ENCODE assay signal across 14 cellular contexts in genomic region chr7:140568021-140568813, GRCh38.
A peak's percentile ranks its signal among the peaks of the same experiment; 100 is the strongest.
DNase-seq lines count a peak whose midpoint lies in the region; ATAC-seq and TF ChIP-seq lines count a peak whose summit lies in the region.
"Had no signal": no experiment of that assay in that cellular context is flagged by ENCODE, and none has a peak within 500 bp of the region (broad histone marks: within the 10 kb centered on the region; RNA-seq: fewer than 3 reads in every experiment).

No MANE protein-coding gene starts in this region.

- no peak overlapping the region for H3K56ac ChIP-seq in IMR-90 (ENCODE audit: extremely low read depth, insufficient read depth, low read length)

- no peaks in the 10 kb centered on the region for H3K27me3 Mint-ChIP-seq in neural crest cell (ENCODE audit: low read depth)

- H4K20me1 ChIP-seq in IMR-90 (ENCODE audit: insufficient read depth, low read length): no peaks in the 10 kb centered on the region

- H3K23ac ChIP-seq in IMR-90 (ENCODE audit: low read depth, low read length): no peak overlapping the region

- H3K27me3 ChIP-seq in IMR-90 (ENCODE audit: control insufficient read depth, insufficient read depth, low read length): no peaks in the 10 kb centered on the region
- H3K27me3 ChIP-seq in heart left ventricle: no peaks in the 10 kb centered on the region
- no peaks in the 10 kb centered on the region for H3K27me3 ChIP-seq in transverse colon
- H3K27me3 ChIP-seq: SJCRH30 had no signal

- dilution Hi-C loops in IMR-90 (cut with HindIII; ENCODE audit: low sequenced_read_pairs, unreplicated experiment): no loop called here

- TF ChIP-seq RAD21 in IMR-90 (IDR thresholded peaks at IDR 0.05; ENCODE audit: low read length): no peak

- H3K4me1 ChIP-seq in IMR-90 (ENCODE audit: control insufficient read depth, insufficient read depth, low read length) (peaks cover 12% of the 10 kb centered on the region), heart left ventricle (peaks cover 0 to 42% (median 21%) of the 10 kb centered on the region in 12 donors), transverse colon (peaks cover 0 to 13% (median 4%) of the 10 kb centered on the region in 4 donors)
- H3K4me1 ChIP-seq: SJCRH30 had no signal

- peak overlapping the region; percentile 59 for H2BK120ac ChIP-seq in IMR-90 (ENCODE audit: low read depth, low read length)

- no peak overlapping the region for H3K18ac ChIP-seq in IMR-90 (ENCODE audit: low read depth, low read length)

- peak overlapping the region; percentile 55; the same call in 1 of the 2 replicates for H4K5ac ChIP-seq in IMR-90 (ENCODE audit: low read depth, low read length)

- H2BK5ac ChIP-seq in IMR-90 (ENCODE audit: low read depth, low read length, poor library complexity, severe bottlenecking): no peak overlapping the region

- peak overlapping the region; percentile 54 for H2AFZ ChIP-seq in IMR-90 (replicated peaks; ENCODE audit: low read length, poor library complexity)

- peaks cover 0 to 9% of the 10 kb centered on the region in 2 experiments; a peak in 1 of 4 replicates for H3K79me1 ChIP-seq in IMR-90 (ENCODE audit: low read depth in 1 of 2, low read length in 2 of 2)

- H4K91ac ChIP-seq in IMR-90 (ENCODE audit: insufficient read depth, low read depth, low read length): peak overlapping the region; percentile 51

- no peak for ATAC-seq in IMR-90 (ENCODE audit: low read depth)
- no peak for ATAC-seq in heart left ventricle
- no peak for ATAC-seq in HG03460 (IDR thresholded peaks at IDR 0.05; ENCODE audit: unreplicated experiment)
- ATAC-seq in GM18502 (IDR thresholded peaks at IDR 0.05; ENCODE audit: poor library complexity, unreplicated experiment): no peak

- WGBS in IMR-90 (ENCODE audit: extremely low coverage in 2 of 2, insufficient read length in 1 of 2), 2 experiments: 97% methylated on average over 12 of the region's 17 CpGs; no CpG with 5 or more reads in 1 of the 2 experiments
- WGBS in heart left ventricle, 4 donors: 65 to 77% (median 72%) methylated on average over 17 of the region's 17 CpGs
- 83% methylated on average over 17 of the region's 17 CpGs; no CpG with 5 or more reads in 1 of the 2 donors for WGBS in transverse colon (ENCODE audit: low coverage in 1 of 2), 2 donors

- H2AK5ac ChIP-seq in IMR-90 (ENCODE audit: low read depth, low read length): peak overlapping the region; percentile 86

- no peak overlapping the region for H3K9ac ChIP-seq in IMR-90 (ENCODE audit: low read depth, low read length)

- peaks cover 6% of the 10 kb centered on the region for H3K36me3 Mint-ChIP-seq in neural crest cell (ENCODE audit: low read depth)

- H3K27ac Mint-ChIP-seq in neural crest cell (ENCODE audit: unreplicated experiment): peak overlapping the region; percentile 35

- intact Hi-C loops in IMR-90 (cut with micrococcal nuclease): no loop called here
- intact Hi-C loops in heart left ventricle (cut with DNase I): no loop called here
- intact Hi-C loops in transverse colon (cut with DNase I; ENCODE audit: low total_unique reads): loop anchor here (5.0 kb wide), 1 partner anchor 901 kb away; no protein-coding TSS in a partner anchor

- CTCF ChIA-PET in IMR-90 (lab: Yijun Ruan, JAX): no interaction called here

- no peak overlapping the region for H3K4me2 ChIP-seq in IMR-90 (ENCODE audit: low read depth, low read length)

- no peaks in the 10 kb centered on the region for H3K9me3 ChIP-seq in IMR-90 (ENCODE audit: control insufficient read depth, insufficient read depth, low read length)
- no peaks in the 10 kb centered on the region for H3K9me3 ChIP-seq in heart left ventricle
- H3K9me3 ChIP-seq in transverse colon: no peaks in the 10 kb centered on the region
- H3K9me3 ChIP-seq: SJCRH30 had no signal

- H3K4me1 Mint-ChIP-seq in neural crest cell: peaks cover 19% of the 10 kb centered on the region

- peak overlapping the region; percentile 8 for H2BK20ac ChIP-seq in IMR-90 (ENCODE audit: low read depth, low read length)

- DNase-seq in IMR-90 (no peak), heart left ventricle (peak in 1 of 5 donors; percentile 63), neural crest cell (ENCODE audit: low read depth, low spot score) (no peak), transverse colon (no peak), HT-29 (ENCODE audit: low spot score) (no peak)
- DNase-seq: GF-D8, GOT3, NCI-H1417, NCI-H1930, NCI-H2171, SJCRH30 had no signal

- H3K27ac ChIP-seq in IMR-90 (ENCODE audit: insufficient read depth, low read length) (peak overlapping the region; percentile 14; the same call in 1 of the 2 replicates), heart left ventricle (peak overlapping the region in 10 of 12 donors; percentile 43 to 83 (median 74)), transverse colon (peak overlapping the region in 3 of 4 donors; percentile 66 to 78 (median 71))
- H3K27ac ChIP-seq: C4-2B, SJCRH30 had no signal

- in situ Hi-C loops in IMR-90 (cut with MboI; ENCODE audit: low sequenced_read_pairs) (no loop called here), transverse colon (cut with MboI; ENCODE audit: low pct_ligation_motif_present in 1 of 4, low pct_unique_long_range_greater_than_20kb in 1 of 4, low sequenced_read_pairs in 3 of 4) (no loop called here)

- H3K9me3 Mint-ChIP-seq in neural crest cell: no peaks in the 10 kb centered on the region

- H3K36me3 ChIP-seq in IMR-90 (ENCODE audit: control insufficient read depth, insufficient read depth, low read length): peaks cover 38% of the 10 kb centered on the region
- peaks cover 0 to 61% (median 29%) of the 10 kb centered on the region in 9 donors for H3K36me3 ChIP-seq in heart left ventricle
- H3K36me3 ChIP-seq in transverse colon: no peaks in the 10 kb centered on the region

- peaks cover 14% of the 10 kb centered on the region for H3K9me1 ChIP-seq in IMR-90 (ENCODE audit: insufficient read depth, low read length)

- peak overlapping the region; percentile 58 for H3K4ac ChIP-seq in IMR-90 (ENCODE audit: low read depth, low read length)

- peak overlapping the region in 1 of 2 experiments; percentile 2; a peak in 1 of 4 replicates for H4K8ac ChIP-seq in IMR-90 (ENCODE audit: low read depth in 2 of 2, low read length in 2 of 2)

- H3K14ac ChIP-seq in IMR-90 (replicated peaks; ENCODE audit: low read depth, low read length): no peak overlapping the region

- H2BK15ac ChIP-seq in IMR-90 (ENCODE audit: low read depth, low read length): peak overlapping the region; percentile 76; the same call in 1 of the 3 replicates

- POLR2A ChIA-PET in IMR-90 (lab: Charles Lee; ENCODE audit: unreplicated experiment): no interaction called here

- peak overlapping the region; percentile 5 for H2AK9ac ChIP-seq in IMR-90 (replicated peaks; ENCODE audit: low read depth, low read length, poor library complexity)

- TF ChIP-seq CTCF in IMR-90 (conservative IDR thresholded peaks at IDR 0.05; ENCODE audit: low read depth, low read length) (no peak), heart left ventricle (IDR thresholded peaks at IDR 0.05) (no peak), neural crest cell (conservative IDR thresholded peaks at IDR 0.05) (no peak), transverse colon (IDR thresholded peaks at IDR 0.05) (no peak)

- no TSS peak for BruUV-seq in IMR-90 (replicated peaks; lab: Mats Ljungman, UMichigan)

- TF ChIP-seq POLR2A in IMR-90 (IDR thresholded peaks at IDR 0.05; ENCODE audit: low read depth, low read length) (no peak), heart left ventricle (IDR thresholded peaks at IDR 0.05) (no peak), transverse colon (IDR thresholded peaks at IDR 0.05) (no peak)

- H3K4me3 ChIP-seq in IMR-90 (ENCODE audit: insufficient read depth, low read depth, low read length) (no peak overlapping the region), heart left ventricle (no peak overlapping the region), transverse colon (no peak overlapping the region)
- H3K4me3 ChIP-seq: SJCRH30 had no signal

- no peak overlapping the region for H3K4me3 Mint-ChIP-seq in neural crest cell

- no peak for TF ChIP-seq EP300 in transverse colon (IDR thresholded peaks at IDR 0.05; ENCODE audit: low read depth)

TF ChIP-seq in IMR-90, 13 proteins besides CTCF, POLR2A, EP300 and RAD21:
- TF ChIP-seq MAZ (IDR thresholded peaks at IDR 0.05; ENCODE audit: borderline replicate concordance, low read depth, low read length): no peak
- TF ChIP-seq USF2 (IDR thresholded peaks at IDR 0.05; ENCODE audit: low read depth, low read length): no peak
- TF ChIP-seq RCOR1 (IDR thresholded peaks at IDR 0.05; ENCODE audit: insufficient replicate concordance, low read length): no peak
- TF ChIP-seq SMC3 (IDR thresholded peaks at IDR 0.05; ENCODE audit: low read depth, low read length): no peak
- TF ChIP-seq CEBPB (IDR thresholded peaks at IDR 0.05; ENCODE audit: low read depth, low read length): no peak
- TF ChIP-seq, protein P1, sequence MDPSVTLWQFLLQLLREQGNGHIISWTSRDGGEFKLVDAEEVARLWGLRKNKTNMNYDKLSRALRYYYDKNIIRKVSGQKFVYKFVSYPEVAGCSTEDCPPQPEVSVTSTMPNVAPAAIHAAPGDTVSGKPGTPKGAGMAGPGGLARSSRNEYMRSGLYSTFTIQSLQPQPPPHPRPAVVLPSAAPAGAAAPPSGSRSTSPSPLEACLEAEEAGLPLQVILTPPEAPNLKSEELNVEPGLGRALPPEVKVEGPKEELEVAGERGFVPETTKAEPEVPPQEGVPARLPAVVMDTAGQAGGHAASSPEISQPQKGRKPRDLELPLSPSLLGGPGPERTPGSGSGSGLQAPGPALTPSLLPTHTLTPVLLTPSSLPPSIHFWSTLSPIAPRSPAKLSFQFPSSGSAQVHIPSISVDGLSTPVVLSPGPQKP (IDR thresholded peaks at IDR 0.05; ENCODE audit: borderline replicate concordance, low read depth, low read length): no peak
- no peak for TF ChIP-seq NFE2L2 (IDR thresholded peaks at IDR 0.05; ENCODE audit: low read depth, low read length)
- no peak for TF ChIP-seq MXI1 (IDR thresholded peaks at IDR 0.05; ENCODE audit: borderline replicate concordance, low read depth, low read length)
- TF ChIP-seq MAFK (IDR thresholded peaks at IDR 0.05; ENCODE audit: low read depth, low read length): no peak
- no peak for TF ChIP-seq FOS (IDR thresholded peaks at IDR 0.05; ENCODE audit: low read depth, low read length)
- TF ChIP-seq BHLHE40 (IDR thresholded peaks at IDR 0.05; ENCODE audit: low read depth, low read length): no peak

Comparison
In these comparisons a context has a peak if more than half of its experiments do, and no peak if none do; other contexts are left out.
1. H3K27ac ChIP-seq: peak in every context shown above with its lines; median percentile 74 in heart left ventricle; 71 in transverse colon; 14 in IMR-90.